26 cellular contexts compared by ENCODE assay signal in genomic region chr11:28366549-28367341, GRCh38.
A peak's percentile ranks its signal among the peaks of the same experiment; 100 is the strongest.
DNase-seq lines count a peak whose midpoint lies in the region; ATAC-seq and TF ChIP-seq lines count a peak whose summit lies in the region.
"Had no signal": no experiment of that assay in that cellular context is flagged by ENCODE, and none has a peak within 500 bp of the region (broad histone marks: within the 10 kb centered on the region; RNA-seq: fewer than 3 reads in every experiment).

No MANE protein-coding gene starts in this region.

- ATAC-seq in Right ventricle myocardium inferior, result peak; percentile 87
- ATAC-seq: activated CD4-positive, CD25-positive, alpha-beta regulatory T cell treated with anti-CD3 and anti-CD28 coated beads, Interleukin-2, amount 50 U/mL, for 24 hours; lower lobe of right lung; natural killer cell; upper lobe of right lung had no signal

- WGBS in smooth muscle cell (ENCODE audit: low lambda C conversion rate), result 34% methylated on average over 2 of the region's 2 CpGs

- H4K20me1 ChIP-seq in smooth muscle cell (ENCODE audit: low read depth), result no peaks in the 10 kb centered on the region
- H4K20me1 ChIP-seq: BLaER1 had no signal

- TF ChIP-seq CTCF in smooth muscle cell (IDR thresholded peaks at IDR 0.05; ENCODE audit: borderline replicate concordance, insufficient read depth, poor library complexity, severe bottlenecking), result no peak

- peak overlapping the region; percentile 26 for H3K4me2 ChIP-seq in smooth muscle cell
- H3K4me2 ChIP-seq: BLaER1, PC-9 had no signal

- peaks cover 3% of the 10 kb centered on the region for H3K36me3 ChIP-seq in smooth muscle cell (ENCODE audit: low read depth)
- H3K36me3 ChIP-seq: BLaER1, HAP-1, lower lobe of right lung, SJSA1, upper lobe of right lung had no signal

- no peaks in the 10 kb centered on the region for H3K4me1 ChIP-seq in smooth muscle cell (ENCODE audit: low read depth)
- H3K4me1 ChIP-seq: BLaER1, HAP-1, lower lobe of right lung, parathyroid adenoma, SJSA1, upper lobe of right lung had no signal

- H3K9me3 ChIP-seq in smooth muscle cell (replicated peaks; ENCODE audit: low read depth), result peaks cover 6% of the 10 kb centered on the region
- H3K9me3 ChIP-seq: BLaER1, HAP-1, SJSA1 had no signal

- no peak overlapping the region for H3K4me3 ChIP-seq in smooth muscle cell
- H3K4me3 ChIP-seq: BLaER1, HAP-1, lower lobe of right lung, PC-9, SJSA1, skin epidermis, upper lobe of right lung had no signal

- H3F3A ChIP-seq in smooth muscle cell (ENCODE audit: low read depth), result peaks cover 8% of the 10 kb centered on the region

- H3K27me3 ChIP-seq in smooth muscle cell (ENCODE audit: low read depth), result no peaks in the 10 kb centered on the region
- H3K27me3 ChIP-seq: BLaER1, SJSA1, upper lobe of right lung had no signal

- H3K79me2 ChIP-seq in smooth muscle cell (ENCODE audit: low read depth), result no peaks in the 10 kb centered on the region
- H3K79me2 ChIP-seq: parathyroid adenoma had no signal

- intact Hi-C loops in Right ventricle myocardium inferior (cut with DNase I), result loop anchor here (10.0 kb wide), 1 partner anchor 108 kb away; no protein-coding TSS in a partner anchor
- intact Hi-C loops in cardiac septum (cut with DNase I), result no loop called here

- no peak overlapping the region for H2AFZ ChIP-seq in smooth muscle cell (ENCODE audit: low read depth)
- H2AFZ ChIP-seq: parathyroid adenoma, PC-9 had no signal

- peak overlapping the region; percentile 50 for H3K27ac ChIP-seq in smooth muscle cell (ENCODE audit: low read depth)
- H3K27ac ChIP-seq: 22Rv1, BLaER1, lower lobe of right lung, parathyroid adenoma, PC-9, SJSA1, skin epidermis, upper lobe of right lung had no signal

- no peak overlapping the region for H3K9ac ChIP-seq in smooth muscle cell (ENCODE audit: low read depth)
- H3K9ac ChIP-seq: BLaER1, parathyroid adenoma had no signal

- DNase-seq in Right ventricle myocardium inferior (ENCODE audit: missing footprints) (no peak), cardiac septum (ENCODE audit: low spot score) (no peak), dedifferentiated amniotic fluid mesenchymal stem cell (ENCODE audit: extremely low spot score) (peak; percentile 22), hepatic stellate cell (ENCODE audit: low spot score) (peak; percentile 46), smooth muscle cell (lab: John Stamatoyannopoulos, UW; ENCODE audit: unreplicated experiment) (no peak), DMS79 (lab: John Stamatoyannopoulos, UW) (no peak), AML-193 (lab: John Stamatoyannopoulos, UW) (no peak), germinal center (ENCODE audit: low spot score) (no peak)
- DNase-seq: activated CD8-positive, alpha-beta memory T cell treated with anti-CD3 and anti-CD28 coated beads for 24 hours; activated naive CD4-positive, alpha-beta T cell treated with anti-CD3 and anti-CD28 coated beads, Interleukin-2, amount 10 ng/mL, durations not matched to agents 7 days and 5 days; activated T-cell treated with anti-CD3 and anti-CD28 coated beads, Interleukin-2, amount 50 U/mL, for 48 hours; Calu3; lower lobe of right lung; natural killer cell; NCI-H1694; NCI-H774; PC-9; stimulated activated CD4-positive, alpha-beta T cell treated with anti-CD3 and anti-CD28 coated beads, Interleukin-4, amount 100 ng/mL, for 24 hours; upper lobe of right lung had no signal

Comparison
In these comparisons a context has a peak if more than half of its experiments do, and no peak if none do; other contexts are left out.
1. DNase-seq: peak in dedifferentiated amniotic fluid mesenchymal stem cell (single experiment) and hepatic stellate cell (single experiment); none in Right ventricle myocardium inferior (single experiment), cardiac septum (single experiment), smooth muscle cell (single experiment), DMS79 (single experiment), AML-193 (0 of 2) and germinal center (single experiment).